8 cellular contexts compared by ENCODE assay signal in the genomic region with DNA sequence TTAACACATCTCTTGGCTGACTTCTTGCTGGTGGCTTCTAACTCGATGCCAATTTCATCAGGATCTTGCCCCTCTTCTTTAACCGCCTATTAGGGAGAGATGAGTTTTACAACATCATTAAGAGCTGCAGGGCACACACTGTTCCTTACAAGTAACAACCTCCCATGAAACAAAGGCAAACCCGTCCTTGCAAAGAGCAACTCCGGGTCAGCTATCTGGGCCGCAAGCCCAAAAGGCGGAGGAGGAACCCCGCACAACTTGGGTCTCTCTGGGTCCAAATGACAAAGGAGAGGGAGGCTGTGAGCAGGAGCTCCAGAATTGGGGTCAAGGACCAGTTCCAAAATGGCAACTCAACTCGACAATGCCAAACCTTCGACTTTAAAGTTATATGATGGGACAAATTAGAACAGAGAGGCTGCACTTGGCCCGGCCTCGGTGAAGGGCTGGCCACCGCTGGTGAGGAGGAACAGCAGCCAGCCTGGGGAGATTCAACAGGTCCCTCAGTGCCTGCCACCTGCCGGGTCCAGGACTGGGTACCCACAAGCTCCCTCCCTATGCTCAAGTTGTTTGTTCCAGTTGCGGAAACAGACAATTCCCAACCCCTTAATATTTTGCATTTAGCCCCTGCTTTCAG. TPM values are rescaled to one million over a fixed set of nuclear protein-coding genes. Genes with fewer than 3 reads are reported as not detected.
DNase-seq lines count a peak whose midpoint lies in the region; ATAC-seq and TF ChIP-seq lines count a peak whose summit lies in the region.

No MANE protein-coding gene starts in this region.

- H3K9me3 ChIP-seq in liver (ENCODE audit: control insufficient read depth in 4 of 4, low read length in 3 of 4) (no peaks in the 10 kb centered on the region), thymus (ENCODE audit: control insufficient read depth) (no peaks in the 10 kb centered on the region)

- no peak for TF ChIP-seq RAD21 in liver (IDR thresholded peaks at IDR 0.05)

- WGBS in liver = 42% methylated on average over 14 of the region's 14 CpGs
- 66% methylated on average over 14 of the region's 14 CpGs for WGBS in thymus

- TF ChIP-seq CTCF in astrocyte of the cerebellum (IDR thresholded peaks at IDR 0.05; ENCODE audit: low read depth, low read length, missing control alignments) = no peak
- TF ChIP-seq CTCF in liver (IDR thresholded peaks at IDR 0.05; ENCODE audit: low read depth, low read length, missing input control) = no peak

- peak overlapping the region; percentile 43 to 90 for H3K9ac ChIP-seq in liver (ENCODE audit: low read depth in 1 of 2, low read length in 2 of 2)

- in situ Hi-C loops in astrocyte of the cerebellum (cut with HindIII; ENCODE audit: low sequenced_read_pairs) = no loop called here

- ATAC-seq in HG03354 (IDR thresholded peaks at IDR 0.05; ENCODE audit: poor library complexity, severe bottlenecking, unreplicated experiment) = no peak

- H3K4me1 ChIP-seq in liver (ENCODE audit: control insufficient read depth in 4 of 4, insufficient read depth in 4 of 4, low read length in 3 of 4) (peaks cover 6 to 50% (median 41%) of the 10 kb centered on the region in 4 donors), thymus (ENCODE audit: control insufficient read depth, insufficient read depth, low read length) (peaks cover 26% of the 10 kb centered on the region)

- H3K27me3 ChIP-seq in liver (ENCODE audit: control insufficient read depth in 4 of 4, insufficient read depth in 4 of 4, low read length in 3 of 4) (no peaks in the 10 kb centered on the region), thymus (ENCODE audit: control insufficient read depth, insufficient read depth) (no peaks in the 10 kb centered on the region)

- H3K4me3 ChIP-seq in astrocyte of the cerebellum (ENCODE audit: low read depth, low read length) (peak overlapping the region; percentile 88), liver (ENCODE audit: low read depth in 1 of 3, low read length in 3 of 3) (peak overlapping the region; percentile 70 to 98 (median 86)), thymus (ENCODE audit: low read length) (peak overlapping the region; percentile 92)

- peak overlapping the region; percentile 75 to 95 for H3K27ac ChIP-seq in liver (ENCODE audit: low read depth in 1 of 2, low read length in 2 of 2)
- H3K27ac ChIP-seq in thymus (ENCODE audit: low read depth) = no peak overlapping the region

- H3K36me3 ChIP-seq in liver (ENCODE audit: control insufficient read depth in 4 of 4, insufficient read depth in 3 of 4, low read depth in 1 of 4, low read length in 3 of 4) = peaks cover 0 to 29% (median 19%) of the 10 kb centered on the region in 4 donors
- peaks cover 30% of the 10 kb centered on the region for H3K36me3 ChIP-seq in thymus (ENCODE audit: control insufficient read depth, insufficient read depth)

- DNase-seq in activated CD4-positive, alpha-beta T cell treated with anti-CD3 and anti-CD28 coated beads for 48 hours = peak; percentile 32
- no peak for DNase-seq in activated CD4-positive, alpha-beta T cell treated with anti-CD3 and anti-CD28 coated beads for 1 hour
- DNase-seq in astrocyte of the cerebellum (ENCODE audit: low read depth) (no peak), cortex of kidney (lab: John Stamatoyannopoulos, UW) (no peak), NCI-H2227 treated with DMSO at 0.1 percent for 48 hours (lab: John Stamatoyannopoulos, UW) (no peak)

TF ChIP-seq in liver, 16 proteins besides CTCF, POLR2A, EP300 and RAD21:
- TF ChIP-seq TAF1 (conservative IDR thresholded peaks at IDR 0.05) (no peak), YY1 (IDR thresholded peaks at IDR 0.05) (no peak), JUND (IDR thresholded peaks at IDR 0.05) (no peak), HNF4A (conservative IDR thresholded peaks at IDR 0.05) (no peak)

RNA-seq across cellular contexts. Expression of gene SAFB2, which starts 1.1 kb away (rescaled TPM):
- 10 to 100 TPM; 25.8 to 57.8 TPM for total RNA-seq in liver
- polyA plus RNA-seq in liver (10 to 100 TPM; 18.7 to 31.2 TPM), thymus (60.6 TPM)

RNA-seq across cellular contexts. Expression of gene SAFB, which starts 1.5 kb away (rescaled TPM):
- total RNA-seq in liver = 10 to 100 TPM; 52.1 to 65.0 TPM
- 10 to 100 TPM; 16.5 to 24.8 TPM for polyA plus RNA-seq in liver
- polyA plus RNA-seq in thymus = 73.3 TPM

RNA-seq across cellular contexts. Expression of gene TINCR, which starts 53.7 kb away (rescaled TPM):
- total RNA-seq in liver = under 1 TPM in 1 of 2 donors, not detected in 1; 0.05 TPM
- polyA plus RNA-seq in liver (under 1 TPM in 1 of 2 donors, not detected in 1; 0.08 TPM), thymus (0.71 TPM)

RNA-seq across cellular contexts. Expression of gene MICOS13, which starts 58.9 kb away (rescaled TPM):
- 10 to 100 TPM; 11.5 to 19.0 TPM for total RNA-seq in liver
- polyA plus RNA-seq in liver (10 to 100 TPM; 42.7 to 84.0 TPM), thymus (67.6 TPM)

RNA-seq across cellular contexts. Expression of gene HSD11B1L, which starts 59.4 kb away (rescaled TPM):
- total RNA-seq in liver = 1 to 10 TPM; 1.3 to 1.4 TPM
- polyA plus RNA-seq in liver = 1 to 10 TPM; 2.4 to 2.5 TPM
- polyA plus RNA-seq in thymus = 6.5 TPM
